In genomic region chr6:167789358-167789757, GRCh38 we compare ENCODE assay signal across 16 cellular contexts. TPM values are rescaled to one million over a fixed set of nuclear protein-coding genes. Genes with fewer than 3 reads are reported as not detected.
DNase-seq lines count a peak whose midpoint lies in the region; ATAC-seq, FAIRE-seq and TF ChIP-seq lines count a peak whose summit lies in the region.
"Had no signal": no experiment of that assay in that cellular context is flagged by ENCODE, and none has a peak within 500 bp of the region (broad histone marks: within the 10 kb centered on the region; RNA-seq: fewer than 3 reads in every experiment).

No MANE protein-coding gene starts in this region.

- WGBS in HepG2 (ENCODE audit: low lambda C conversion rate) = 10% methylated on average over 6 of the region's 6 CpGs
- WGBS in sigmoid colon, 2 donors = 66 to 83% methylated on average over 6 of the region's 6 CpGs

- TF ChIP-seq POLR2A in HepG2 (IDR thresholded peaks at IDR 0.05; ENCODE audit: insufficient read depth in 1 of 2, low read depth in 2 of 2, low read length in 2 of 2) (no peak), sigmoid colon (IDR thresholded peaks at IDR 0.05) (no peak)

- H3K27ac ChIP-seq in HepG2 (ENCODE audit: extremely low read length, insufficient read depth, low read length) = no peak overlapping the region
- H3K27ac ChIP-seq in sigmoid colon = no peak overlapping the region
- H3K27ac ChIP-seq: C4-2B had no signal

- TF ChIP-seq CTCF in WTC11 (IDR thresholded peaks at IDR 0.05) (no peak), HepG2 (CRISPR knock-in tag; IDR thresholded peaks at IDR 0.05) (peak; percentile 27; the same call in 1 of the 2 replicates), sigmoid colon (IDR thresholded peaks at IDR 0.05) (no peak)

- no peaks in the 10 kb centered on the region for H3K4me1 Mint-ChIP-seq in activated CD8-positive, alpha-beta memory T cell treated with anti-CD3 and anti-CD28 coated beads, Interleukin-2, amount 10 ng/mL, durations not matched to agents 7 days and 5 days
- H3K4me1 Mint-ChIP-seq in WTC11 = peaks cover 5% of the 10 kb centered on the region; the same call in 1 of the 2 replicates
- H3K4me1 Mint-ChIP-seq in activated T-cell treated with anti-CD3 and anti-CD28 coated beads, Interleukin-2, amount 50 U/mL, for 24 hours (ENCODE audit: low read depth) = no peaks in the 10 kb centered on the region

- no peaks in the 10 kb centered on the region for H3K27me3 ChIP-seq in HepG2 (ENCODE audit: control insufficient read depth in 1 of 2, insufficient read depth in 2 of 2, low read length in 2 of 2)
- no peaks in the 10 kb centered on the region for H3K27me3 ChIP-seq in sigmoid colon

- H3K36me3 ChIP-seq in HepG2 (replicated peaks in 1 of 2; ENCODE audit: control insufficient read depth in 1 of 2, insufficient read depth in 2 of 2, low read length in 2 of 2) (no peaks in the 10 kb centered on the region), sigmoid colon (no peaks in the 10 kb centered on the region)

- BruUV-seq in HepG2 (replicated peaks; lab: Mats Ljungman, UMichigan) = no TSS peak

- POLR2A ChIA-PET in WTC11 (lab: Charles Lee) = no interaction called here
- POLR2A ChIA-PET in HepG2 (lab: Yijun Ruan, JAX) = interaction anchor here (1.3 kb wide), 1 partner anchor 27 kb away, joined by 3 read pairs; no protein-coding TSS in a partner anchor

- CTCF ChIA-PET in activated CD8-positive, alpha-beta memory T cell treated with anti-CD3 and anti-CD28 coated beads, Interleukin-2, amount 10 ng/mL, durations not matched to agents 7 days and 5 days (lab: Charles Lee) = no interaction called here
- CTCF ChIA-PET in WTC11 (lab: Charles Lee) = no interaction called here
- CTCF ChIA-PET in HepG2 (lab: Yijun Ruan, JAX; ENCODE audit: low intra/inter-chr PET ratio, low total read pairs) = no interaction called here

- H3K36me3 Mint-ChIP-seq in activated CD8-positive, alpha-beta memory T cell treated with anti-CD3 and anti-CD28 coated beads, Interleukin-2, amount 10 ng/mL, durations not matched to agents 7 days and 5 days = no peaks in the 10 kb centered on the region
- no peaks in the 10 kb centered on the region for H3K36me3 Mint-ChIP-seq in WTC11
- no peaks in the 10 kb centered on the region for H3K36me3 Mint-ChIP-seq in activated T-cell treated with anti-CD3 and anti-CD28 coated beads, Interleukin-2, amount 50 U/mL, for 24 hours (ENCODE audit: low read depth)

- H2AFZ ChIP-seq in HepG2 (ENCODE audit: low read length) = no peak overlapping the region

- H3K27ac Mint-ChIP-seq in activated CD8-positive, alpha-beta memory T cell treated with anti-CD3 and anti-CD28 coated beads, Interleukin-2, amount 10 ng/mL, durations not matched to agents 7 days and 5 days = no peak overlapping the region
- no peak overlapping the region for H3K27ac Mint-ChIP-seq in WTC11
- no peak overlapping the region for H3K27ac Mint-ChIP-seq in activated T-cell treated with anti-CD3 and anti-CD28 coated beads, Interleukin-2, amount 50 U/mL, for 24 hours
- H3K27ac Mint-ChIP-seq: IgD-negative memory B cell had no signal

- H3K9me3 ChIP-seq in HepG2 (ENCODE audit: low read length) = no peaks in the 10 kb centered on the region
- no peaks in the 10 kb centered on the region for H3K9me3 ChIP-seq in sigmoid colon

- H3K9ac ChIP-seq in HepG2 (ENCODE audit: insufficient read depth, low read depth, low read length) = no peak overlapping the region

- intact Hi-C loops in HepG2 (cut with micrococcal nuclease; ENCODE audit: unreplicated experiment) (no loop called here), sigmoid colon (cut with DNase I) (no loop called here)

- no peaks in the 10 kb centered on the region for H3K9me3 Mint-ChIP-seq in activated CD8-positive, alpha-beta memory T cell treated with anti-CD3 and anti-CD28 coated beads, Interleukin-2, amount 10 ng/mL, durations not matched to agents 7 days and 5 days (ENCODE audit: low read depth)
- H3K9me3 Mint-ChIP-seq in WTC11 = no peaks in the 10 kb centered on the region
- H3K9me3 Mint-ChIP-seq in activated T-cell treated with anti-CD3 and anti-CD28 coated beads, Interleukin-2, amount 50 U/mL, for 24 hours = no peaks in the 10 kb centered on the region

- TF ChIP-seq RAD21 in HepG2 (CRISPR knock-in tag; IDR thresholded peaks at IDR 0.05) = no peak

- H3K27me3 Mint-ChIP-seq in activated CD8-positive, alpha-beta memory T cell treated with anti-CD3 and anti-CD28 coated beads, Interleukin-2, amount 10 ng/mL, durations not matched to agents 7 days and 5 days = peaks cover 14% of the 10 kb centered on the region
- H3K27me3 Mint-ChIP-seq in WTC11 (ENCODE audit: low read depth) = no peaks in the 10 kb centered on the region
- peaks cover 36% of the 10 kb centered on the region for H3K27me3 Mint-ChIP-seq in activated T-cell treated with anti-CD3 and anti-CD28 coated beads, Interleukin-2, amount 50 U/mL, for 24 hours

- TF ChIP-seq EP300 in HepG2 (IDR thresholded peaks at IDR 0.05; ENCODE audit: low read depth in 2 of 2, low read length in 2 of 2) = no peak
- no peak for TF ChIP-seq EP300 in HepG2 (CRISPR knock-in tag; IDR thresholded peaks at IDR 0.05; ENCODE audit: borderline replicate concordance)
- TF ChIP-seq EP300 in sigmoid colon (IDR thresholded peaks at IDR 0.05) = no peak

- H3K4me1 ChIP-seq in HepG2 (ENCODE audit: insufficient read depth, low read length) (peaks cover 53% of the 10 kb centered on the region), sigmoid colon (no peaks in the 10 kb centered on the region)

- H3K4me3 Mint-ChIP-seq in activated CD8-positive, alpha-beta memory T cell treated with anti-CD3 and anti-CD28 coated beads, Interleukin-2, amount 10 ng/mL, durations not matched to agents 7 days and 5 days = no peak overlapping the region
- H3K4me3 Mint-ChIP-seq in WTC11 = no peak overlapping the region
- H3K4me3 Mint-ChIP-seq in activated T-cell treated with anti-CD3 and anti-CD28 coated beads, Interleukin-2, amount 50 U/mL, for 24 hours = no peak overlapping the region
- H3K4me3 Mint-ChIP-seq: IgD-negative memory B cell had no signal

- in situ Hi-C loops in HepG2 (cut with HindIII; ENCODE audit: extremely low pct_ligation_motif_present, low pct_unique_long_range_greater_than_20kb) = no loop called here

- H3K4me2 ChIP-seq in HepG2 (ENCODE audit: low read depth, low read length) = peak overlapping the region; percentile 60

- ATAC-seq in activated CD8-positive, alpha-beta memory T cell treated with anti-CD3 and anti-CD28 coated beads, Interleukin-2, amount 10 ng/mL, durations not matched to agents 7 days and 5 days = no peak
- ATAC-seq in WTC11 (peak; percentile 73), HepG2 (peak; percentile 65), HG03097 (IDR thresholded peaks at IDR 0.05; ENCODE audit: low FRiP score, unreplicated experiment) (no peak), GM21528 (IDR thresholded peaks at IDR 0.05; ENCODE audit: low FRiP score, unreplicated experiment) (no peak)
- ATAC-seq: Panc1, Right ventricle myocardium inferior had no signal

- H3K79me2 ChIP-seq in HepG2 (ENCODE audit: insufficient read depth, low read length) = no peaks in the 10 kb centered on the region

- no peak for FAIRE-seq in HepG2 (lab: Jason Lieb, UNC)
- FAIRE-seq: A204.1, H54 had no signal

- H3K4me3 ChIP-seq in HepG2 (replicated peaks in 1 of 3; ENCODE audit: insufficient read depth in 1 of 3, low read depth in 2 of 3, low read length in 3 of 3) (peak overlapping the region in 2 of 3 experiments; percentile 2 to 37; a peak in 2 of 6 replicates), sigmoid colon (no peak overlapping the region)

- peak; percentile 32 for DNase-seq in activated CD8-positive, alpha-beta memory T cell treated with anti-CD3 and anti-CD28 coated beads for 24 hours
- DNase-seq in activated CD8-positive, alpha-beta memory T cell treated with anti-CD3 and anti-CD28 coated beads, Interleukin-2, amount 10 ng/mL, durations not matched to agents 7 days and 5 days = no peak
- DNase-seq in WTC11 (ENCODE audit: low spot score) = no peak
- peak; percentile 25 for DNase-seq in HepG2 (ENCODE audit: low spot score)
- DNase-seq in sigmoid colon = peak; percentile 28
- DNase-seq in activated T-cell treated with anti-CD3 and anti-CD28 coated beads, Interleukin-2, amount 50 U/mL, for 24 hours = no peak
- DNase-seq: NCI-H2029, NCI-H748 treated with DMSO at 0.1 percent for 48 hours had no signal

- H4K20me1 ChIP-seq in HepG2 (ENCODE audit: insufficient read depth, low read length) = no peaks in the 10 kb centered on the region

TF ChIP-seq in WTC11, 78 proteins besides CTCF, POLR2A, EP300 and RAD21 (continues in another document):
- TF ChIP-seq TEAD4 (CRISPR knock-in tag; IDR thresholded peaks at IDR 0.05) = no peak

TF ChIP-seq in HepG2, 621 proteins besides CTCF, POLR2A, EP300 and RAD21 (continues in another document):
- TF ChIP-seq ZNF501 (CRISPR knock-in tag; IDR thresholded peaks at IDR 0.05) (no peak), TMF1 (CRISPR knock-in tag; IDR thresholded peaks at IDR 0.05; ENCODE audit: low read depth) (no peak)

RNA-seq across cellular contexts. Expression of gene AFDN, which starts 37.4 kb away (rescaled TPM):
- 10 to 100 TPM; 38.7 to 94.6 TPM for total RNA-seq in activated CD8-positive, alpha-beta memory T cell treated with anti-CD3 and anti-CD28 coated beads, Interleukin-2, amount 10 ng/mL, durations not matched to agents 7 days and 5 days
- total RNA-seq in WTC11 (2021) (181 to 182 TPM (median 182 TPM) in 3 replicates), HepG2 (2016; rRNA removed; fragmentation: Illumina TruSeq; extraction: Trizol) (97.8 and 136 TPM in 2 replicates), sigmoid colon (100 to 1,000 TPM in 2 of 4 donors, 10 to 100 TPM in 2; 83.6 to 104 (median 95.1) TPM)
- total RNA-seq in HepG2 (2016; cell fraction: cytosol; rRNA removed; fragmentation: Illumina TruSeq; extraction: Trizol; ENCODE audit: low read depth) = 82.1 and 86.5 TPM in 2 replicates
- 90.9 and 138 TPM in 2 replicates for total RNA-seq in HepG2 (2016; cell fraction: insoluble cytoplasmic fraction; rRNA removed; fragmentation: Illumina TruSeq; extraction: Trizol)
- total RNA-seq in HepG2 (2016; cell fraction: membrane; rRNA removed; fragmentation: Illumina TruSeq; extraction: Trizol) = 67.9 and 80.5 TPM in 2 replicates
- total RNA-seq in HepG2 (2016; cell fraction: nucleus; rRNA removed; fragmentation: Illumina TruSeq; extraction: Trizol) = 248 and 270 TPM in 2 replicates
- polyA plus RNA-seq in HepG2 (2011; rRNA removed) (151 and 156 TPM in 2 replicates), sigmoid colon (10 to 100 TPM; 43.2 to 64.5 (median 44.4) TPM)
- polyA plus RNA-seq in HepG2 (2011; cell fraction: cytosol; rRNA removed) = 52.5 and 65.6 TPM in 2 replicates
- 488 and 509 TPM in 2 replicates for polyA plus RNA-seq in HepG2 (2011; cell fraction: nucleus; rRNA removed)
- 141 and 152 TPM in 2 replicates for polyA plus RNA-seq in HepG2 (2012)
- polyA plus RNA-seq in HepG2 (2016; cell fraction: cytosol; fragmentation: Illumina TruSeq; extraction: Trizol; ENCODE audit: low read depth) = 1.8 and 2.1 TPM in 2 replicates
- polyA plus RNA-seq in HepG2 (2016; cell fraction: insoluble cytoplasmic fraction; fragmentation: Illumina TruSeq; extraction: Trizol; ENCODE audit: low read depth) = 62.7 and 70.2 TPM in 2 replicates
- 7.1 and 7.2 TPM in 2 replicates for polyA plus RNA-seq in HepG2 (2016; cell fraction: membrane; fragmentation: Illumina TruSeq; extraction: Trizol; ENCODE audit: low read depth)
- polyA plus RNA-seq in HepG2 (2016; cell fraction: nucleus; fragmentation: Illumina TruSeq; extraction: Trizol; ENCODE audit: insufficient read depth, low read depth) = 361 and 384 TPM in 2 replicates
- polyA minus RNA-seq in HepG2 (2011; rRNA and poly(A)+ RNA removed; ENCODE audit: low replicate concordance) = 24.6 and 223 TPM in 2 replicates
- polyA minus RNA-seq in HepG2 (2011; cell fraction: cytosol; rRNA and poly(A)+ RNA removed) = 115 and 134 TPM in 2 replicates
- 847 and 897 TPM in 2 replicates for polyA minus RNA-seq in HepG2 (2011; cell fraction: nucleus; rRNA and poly(A)+ RNA removed)

Comparison
In these comparisons a context has a peak if more than half of its experiments do, and no peak if none do; other contexts are left out.
1. DNase-seq: peak in activated CD8-positive, alpha-beta memory T cell treated with anti-CD3 and anti-CD28 coated beads for 24 hours (single experiment), HepG2 (single experiment) and sigmoid colon (single experiment); none in activated CD8-positive, alpha-beta memory T cell treated with anti-CD3 and anti-CD28 coated beads, Interleukin-2, amount 10 ng/mL, durations not matched to agents 7 days and 5 days (single experiment), WTC11 (single experiment) and activated T-cell treated with anti-CD3 and anti-CD28 coated beads, Interleukin-2, amount 50 U/mL, for 24 hours (single experiment).
2. ATAC-seq: peak in WTC11 (single experiment) and HepG2 (single experiment); none in activated CD8-positive, alpha-beta memory T cell treated with anti-CD3 and anti-CD28 coated beads, Interleukin-2, amount 10 ng/mL, durations not matched to agents 7 days and 5 days (single experiment), HG03097 (single experiment) and GM21528 (single experiment).
3. H3K4me3 ChIP-seq: peak in HepG2 (2 of 3); none in sigmoid colon (0 of 4).